ENCODE assay signal across 17 cellular contexts in genomic region chr19:33234736-33235135, GRCh38. TPM values are rescaled to one million over a fixed set of nuclear protein-coding genes. Genes with fewer than 3 reads are reported as not detected.
DNase-seq lines count a peak whose midpoint lies in the region; ATAC-seq, FAIRE-seq and TF ChIP-seq lines count a peak whose summit lies in the region.
"Had no signal": no experiment of that assay in that cellular context is flagged by ENCODE, and none has a peak within 500 bp of the region (broad histone marks: within the 10 kb centered on the region; RNA-seq: fewer than 3 reads in every experiment).

No MANE protein-coding gene starts in this region.

- no peak for ATAC-seq in HCT116
- no peak for ATAC-seq in IMR-90 (ENCODE audit: low read depth)
- no peak for ATAC-seq in GM18520 (IDR thresholded peaks at IDR 0.05; ENCODE audit: unreplicated experiment)

- H2AK5ac ChIP-seq in IMR-90 (ENCODE audit: low read depth, low read length), result no peak overlapping the region
- no peak overlapping the region for H2AK5ac ChIP-seq in H1 (ENCODE audit: low read depth, low read length)
- peak overlapping the region; percentile 46 for H2AK5ac ChIP-seq in neuronal stem cell (ENCODE audit: low read depth, low read length)

- no peaks in the 10 kb centered on the region for H4K20me1 ChIP-seq in HCT116 (ENCODE audit: insufficient read depth)
- no peaks in the 10 kb centered on the region for H4K20me1 ChIP-seq in IMR-90 (ENCODE audit: insufficient read depth, low read length)
- peaks cover 0 to 6% of the 10 kb centered on the region in 2 experiments for H4K20me1 ChIP-seq in H1 (replicated peaks in 1 of 2; ENCODE audit: control insufficient read depth in 1 of 2, insufficient read depth in 2 of 2, low read length in 2 of 2)

- peaks cover 0 to 3% of the 10 kb centered on the region in 2 experiments; a peak in 1 of 4 replicates for H3K4me1 ChIP-seq in HCT116 (ENCODE audit: control insufficient read depth in 1 of 2, insufficient read depth in 2 of 2, low read length in 2 of 2)
- H3K4me1 ChIP-seq in IMR-90 (ENCODE audit: control insufficient read depth, insufficient read depth, low read length), result no peaks in the 10 kb centered on the region
- no peaks in the 10 kb centered on the region; a peak in 1 of 7 replicates for H3K4me1 ChIP-seq in H1 (replicated peaks in 1 of 4; ENCODE audit: control insufficient read depth in 3 of 4, insufficient read depth in 4 of 4, low read length in 3 of 4)
- H3K4me1 ChIP-seq in neuronal stem cell (ENCODE audit: control insufficient read depth in 2 of 2, insufficient read depth in 1 of 2, low read depth in 1 of 2, low read length in 2 of 2), result no peaks in the 10 kb centered on the region
- H3K4me1 ChIP-seq: Peyer's patch had no signal

- H4K8ac ChIP-seq in IMR-90 (ENCODE audit: low read depth in 2 of 2, low read length in 2 of 2) (no peak overlapping the region), H1 (ENCODE audit: extremely low read depth, insufficient read depth, low read length) (0 out of 2 replicates have a peak overlapping the region, but pooled peaks have one; percentile 66), neuronal stem cell (ENCODE audit: low read depth, low read length) (no peak overlapping the region)

- no CpG with 5 or more reads among the region's 9 CpGs for WGBS in IMR-90 (ENCODE audit: extremely low coverage in 2 of 2, insufficient read length in 1 of 2), 2 experiments
- 90% methylated on average over 9 of the region's 9 CpGs; no CpG with 5 or more reads in 1 of the 2 experiments for WGBS in H1 (ENCODE audit: extremely low coverage in 1 of 2, insufficient coverage in 1 of 2, insufficient read length in 1 of 2, insufficient replicate concordance in 2 of 2, low coverage in 1 of 2, low lambda C conversion rate in 2 of 2, missing lambda C conversion rate in 1 of 2), 2 experiments
- no CpG with 5 or more reads among the region's 9 CpGs for WGBS in neuronal stem cell (ENCODE audit: extremely low coverage in 2 of 2, insufficient read length in 2 of 2, insufficient replicate concordance in 1 of 2), 2 donors

- no peaks in the 10 kb centered on the region for H3K9me2 ChIP-seq in HCT116 (ENCODE audit: insufficient read depth)

- in situ Hi-C loops in IMR-90 (cut with MboI; ENCODE audit: low sequenced_read_pairs), result loop anchor here (5.0 to 10.0 kb wide), 2 partner anchors 173 to 530 kb away; no protein-coding TSS in a partner anchor

- H3K14ac ChIP-seq in IMR-90 (replicated peaks; ENCODE audit: low read depth, low read length) (no peak overlapping the region), H1 (ENCODE audit: insufficient read length) (no peak overlapping the region), neuronal stem cell (ENCODE audit: low read length) (no peak overlapping the region)

- no peak for FAIRE-seq in H1 (lab: Jason Lieb, UNC)

- H3K9ac ChIP-seq in HCT116 (ENCODE audit: low read length) (no peak overlapping the region), IMR-90 (ENCODE audit: low read depth, low read length) (no peak overlapping the region), H1 (replicated peaks in 1 of 4; ENCODE audit: extremely low read depth in 1 of 4, low read depth in 3 of 4, low read length in 3 of 4) (no peak overlapping the region), neuronal stem cell (ENCODE audit: low read depth, low read length, poor library complexity) (no peak overlapping the region)
- H3K9ac ChIP-seq: GM23248 had no signal

- H3K4me2 ChIP-seq in HCT116 (ENCODE audit: low read length) (peak overlapping the region; percentile 24; the same call in 1 of the 2 replicates), IMR-90 (ENCODE audit: low read depth, low read length) (no peak overlapping the region), H1 (ENCODE audit: insufficient read depth in 1 of 2, low read depth in 2 of 2, low read length in 2 of 2) (no peak overlapping the region), neuronal stem cell (ENCODE audit: insufficient read depth, low read length, poor library complexity, severe bottlenecking) (no peak overlapping the region)

- H3K56ac ChIP-seq in IMR-90 (ENCODE audit: extremely low read depth, insufficient read depth, low read length) (no peak overlapping the region), H1 (replicated peaks; ENCODE audit: insufficient read length, low read depth, low read length) (no peak overlapping the region)

- H2BK5ac ChIP-seq in IMR-90 (ENCODE audit: low read depth, low read length, poor library complexity, severe bottlenecking), result no peak overlapping the region
- H2BK5ac ChIP-seq in H1 (ENCODE audit: low read depth, low read length), result no peak overlapping the region
- no peak overlapping the region for H2BK5ac ChIP-seq in neuronal stem cell (ENCODE audit: low read length)

- H2AK9ac ChIP-seq in IMR-90 (replicated peaks; ENCODE audit: low read depth, low read length, poor library complexity), result peak overlapping the region; percentile 20

- no peak overlapping the region for H2BK15ac ChIP-seq in IMR-90 (ENCODE audit: low read depth, low read length)
- H2BK15ac ChIP-seq in H1 (ENCODE audit: low read length), result no peak overlapping the region
- H2BK15ac ChIP-seq in neuronal stem cell (ENCODE audit: low read length), result no peak overlapping the region

- H3K4ac ChIP-seq in IMR-90 (ENCODE audit: low read depth, low read length) (no peak overlapping the region), H1 (replicated peaks; ENCODE audit: insufficient read length, low read depth, low read length) (no peak overlapping the region), neuronal stem cell (ENCODE audit: low read length) (no peak overlapping the region)

- POLR2A ChIA-PET in HCT116 (lab: Charles Lee), result no interaction called here
- POLR2A ChIA-PET in IMR-90 (lab: Charles Lee; ENCODE audit: unreplicated experiment), result no interaction called here
- POLR2A ChIA-PET in H1 (lab: Charles Lee; ENCODE audit: partially characterized antibody), result interaction anchor here (1.2 to 3.0 kb wide), 2 partner anchors 67 to 139 kb away, joined by 4 to 13 read pairs; partner anchors contain the start of gene CEBPG

- intact Hi-C loops in HCT116 (cut with micrococcal nuclease), result loop anchor here (1.0 kb wide), 1 partner anchor 173 kb away; no protein-coding TSS in a partner anchor
- intact Hi-C loops in IMR-90 (cut with micrococcal nuclease), result loop anchor here (1.0 to 5.0 kb wide), 4 partner anchors 68 to 537 kb away; partner anchors contain the start of gene CEBPA

- H3K18ac ChIP-seq in IMR-90 (ENCODE audit: low read depth, low read length), result no peak overlapping the region
- no peak overlapping the region for H3K18ac ChIP-seq in H1 (ENCODE audit: extremely low read depth, low read length)
- no peak overlapping the region for H3K18ac ChIP-seq in neuronal stem cell (ENCODE audit: low read length)

- peaks cover 9% of the 10 kb centered on the region for H3K23me2 ChIP-seq in H1 (ENCODE audit: low read depth, low read length)

- TF ChIP-seq EP300 in H1 (IDR thresholded peaks at IDR 0.05; ENCODE audit: borderline replicate concordance in 1 of 2, low read depth in 2 of 2, low read length in 2 of 2), result no peak

- dilution Hi-C loops in IMR-90 (cut with HindIII; ENCODE audit: low sequenced_read_pairs, unreplicated experiment), result no loop called here

- no peak overlapping the region for H2BK20ac ChIP-seq in IMR-90 (ENCODE audit: low read depth, low read length)
- no peak overlapping the region for H2BK20ac ChIP-seq in H1 (ENCODE audit: low read length)

- TF ChIP-seq CTCF in HCT116 (IDR thresholded peaks at IDR 0.05 in 2 of 3, conservative IDR thresholded peaks at IDR 0.05 in 1 of 3; ENCODE audit: borderline replicate concordance in 1 of 3, insufficient read depth in 1 of 3, low read depth in 2 of 3, low read length in 2 of 3), result no peak
- no peak for TF ChIP-seq CTCF in IMR-90 (conservative IDR thresholded peaks at IDR 0.05; ENCODE audit: low read depth, low read length)
- no peak for TF ChIP-seq CTCF in H1 (IDR thresholded peaks at IDR 0.05; ENCODE audit: control extremely low read depth in 1 of 3, insufficient read depth in 1 of 3, low read depth in 1 of 3, low read length in 3 of 3)

- no peak overlapping the region for H2BK120ac ChIP-seq in IMR-90 (ENCODE audit: low read depth, low read length)
- no peak overlapping the region for H2BK120ac ChIP-seq in H1 (replicated peaks; ENCODE audit: low read depth, low read length)
- H2BK120ac ChIP-seq in neuronal stem cell (ENCODE audit: low read depth, low read length), result no peak overlapping the region

- H3K79me1 ChIP-seq in IMR-90 (ENCODE audit: low read depth in 1 of 2, low read length in 2 of 2), result no peaks in the 10 kb centered on the region
- no peaks in the 10 kb centered on the region for H3K79me1 ChIP-seq in H1 (ENCODE audit: low read depth, low read length)
- peaks cover 2% of the 10 kb centered on the region for H3K79me1 ChIP-seq in neuronal stem cell (ENCODE audit: low read depth, low read length)

- H4K91ac ChIP-seq in IMR-90 (ENCODE audit: insufficient read depth, low read depth, low read length), result no peak overlapping the region
- no peak overlapping the region for H4K91ac ChIP-seq in H1 (replicated peaks; ENCODE audit: insufficient read length, low read length)
- no peak overlapping the region for H4K91ac ChIP-seq in neuronal stem cell (ENCODE audit: low read depth, low read length, poor library complexity)

- H3K4me3 ChIP-seq in HCT116 (replicated peaks in 1 of 2; ENCODE audit: low read depth in 1 of 2, low read length in 2 of 2) (no peak overlapping the region), IMR-90 (ENCODE audit: insufficient read depth, low read depth, low read length) (no peak overlapping the region), H1 (ENCODE audit: extremely low read depth in 1 of 4, insufficient read depth in 2 of 4, low read depth in 3 of 4, low read length in 4 of 4) (no peak overlapping the region), neuronal stem cell (ENCODE audit: low read length in 2 of 2) (no peak overlapping the region)
- H3K4me3 ChIP-seq: GM23248, SK-N-MC had no signal

- no peaks in the 10 kb centered on the region for H3K27me3 ChIP-seq in HCT116 (ENCODE audit: insufficient read depth, low read length)
- peaks cover 28% of the 10 kb centered on the region for H3K27me3 ChIP-seq in IMR-90 (ENCODE audit: control insufficient read depth, insufficient read depth, low read length)
- H3K27me3 ChIP-seq in H1 (replicated peaks in 1 of 4; ENCODE audit: control insufficient read depth in 3 of 4, extremely low read depth in 1 of 4, insufficient read depth in 3 of 4, low read length in 3 of 4), result no peaks in the 10 kb centered on the region
- peaks cover 0 to 34% (median 0%) of the 10 kb centered on the region in 3 experiments for H3K27me3 ChIP-seq in neuronal stem cell (ENCODE audit: control insufficient read depth in 3 of 3, insufficient read depth in 3 of 3, low read depth in 1 of 3, low read length in 3 of 3)
- H3K27me3 ChIP-seq: Peyer's patch had no signal

- TF ChIP-seq RAD21 in HCT116 (IDR thresholded peaks at IDR 0.05; ENCODE audit: low read depth) (no peak), IMR-90 (IDR thresholded peaks at IDR 0.05; ENCODE audit: low read length) (no peak), H1 (IDR thresholded peaks at IDR 0.05 in 1 of 2, conservative IDR thresholded peaks at IDR 0.05 in 1 of 2; ENCODE audit: low read depth in 2 of 2, low read length in 2 of 2) (no peak)

- H3K36me3 ChIP-seq in HCT116 (ENCODE audit: control insufficient read depth in 1 of 2, insufficient read depth in 2 of 2, low read length in 2 of 2), result no peaks in the 10 kb centered on the region
- no peaks in the 10 kb centered on the region for H3K36me3 ChIP-seq in IMR-90 (ENCODE audit: control insufficient read depth, insufficient read depth, low read length)
- H3K36me3 ChIP-seq in H1 (ENCODE audit: control insufficient read depth in 2 of 4, insufficient read depth in 4 of 4, low read length in 3 of 4), result no peaks in the 10 kb centered on the region
- no peaks in the 10 kb centered on the region for H3K36me3 ChIP-seq in neuronal stem cell (replicated peaks in 1 of 2; ENCODE audit: control insufficient read depth in 2 of 2, insufficient read depth in 2 of 2, low read length in 2 of 2)
- H3K36me3 ChIP-seq: Peyer's patch had no signal

- no peaks in the 10 kb centered on the region; a peak in 1 of 4 replicates for H3K9me3 ChIP-seq in HCT116 (ENCODE audit: control insufficient read depth in 1 of 2, insufficient read depth in 1 of 2, low read depth in 1 of 2, low read length in 2 of 2)
- H3K9me3 ChIP-seq in IMR-90 (ENCODE audit: control insufficient read depth, insufficient read depth, low read length), result no peaks in the 10 kb centered on the region; the same call in 1 of the 2 replicates
- no peaks in the 10 kb centered on the region for H3K9me3 ChIP-seq in H1 (ENCODE audit: insufficient read depth in 2 of 2, low read depth in 1 of 2, low read length in 1 of 2)
- peaks cover 0 to under 1% of the 10 kb centered on the region in 2 donors for H3K9me3 ChIP-seq in neuronal stem cell (replicated peaks in 1 of 2; ENCODE audit: control insufficient read depth in 2 of 2, insufficient read depth in 1 of 2, low read depth in 1 of 2, low read length in 2 of 2)
- H3K9me3 ChIP-seq: Peyer's patch had no signal

- no peak for DNase-seq in HCT116 (ENCODE audit: low read depth, low spot score)
- DNase-seq in IMR-90, result no peak
- no peak for DNase-seq in H1 (ENCODE audit: low read depth in 1 of 2, low spot score in 2 of 2)
- no peak for DNase-seq in neuronal stem cell (ENCODE audit: low spot score)
- DNase-seq in NCI-H510A treated with DMSO at 0.1 percent for 48 hours (lab: John Stamatoyannopoulos, UW), result no peak
- DNase-seq in kidney tubule cell (ENCODE audit: low spot score), result no peak
- DNase-seq: SIG-M5 had no signal

- TF ChIP-seq POLR2A in HCT116 (IDR thresholded peaks at IDR 0.05; ENCODE audit: borderline replicate concordance, extremely low read depth, insufficient read depth, insufficient read length), result no peak
- no peak for TF ChIP-seq POLR2A in IMR-90 (IDR thresholded peaks at IDR 0.05; ENCODE audit: low read depth, low read length)
- no peak for TF ChIP-seq POLR2A in H1 (IDR thresholded peaks at IDR 0.05; ENCODE audit: control extremely low read depth in 1 of 2, low read depth in 2 of 2, low read length in 2 of 2)

- peaks cover 7% of the 10 kb centered on the region; the same call in 1 of the 2 replicates for H3K9me1 ChIP-seq in IMR-90 (ENCODE audit: insufficient read depth, low read length)

- BruUV-seq in HCT116 (replicated peaks; lab: Mats Ljungman, UMichigan) (no TSS peak), IMR-90 (replicated peaks; lab: Mats Ljungman, UMichigan) (no TSS peak)

- H2AFZ ChIP-seq in HCT116 (ENCODE audit: low read depth, low read length, poor library complexity, severe bottlenecking) (no peak overlapping the region), IMR-90 (replicated peaks; ENCODE audit: low read length, poor library complexity) (peak overlapping the region; percentile 39), H1 (ENCODE audit: low read length) (no peak overlapping the region), neuronal stem cell (ENCODE audit: low read length) (no peak overlapping the region)
- H2AFZ ChIP-seq: GM23248 had no signal

- H3K79me2 ChIP-seq in HCT116 (ENCODE audit: insufficient read depth, low read length) (no peaks in the 10 kb centered on the region), H1 (ENCODE audit: control insufficient read depth in 1 of 2, insufficient read depth in 2 of 2, low read length in 2 of 2) (no peaks in the 10 kb centered on the region)

- CTCF ChIA-PET in HCT116 (lab: Charles Lee) (interaction anchor here (0.9 to 3.1 kb wide), 7 partner anchors 11 to 543 kb away, joined by 3 to 20 read pairs (median 8); no protein-coding TSS in a partner anchor), IMR-90 (lab: Yijun Ruan, JAX) (interaction anchor here (1.0 kb wide), 1 partner anchor 9 kb away, joined by 3 read pairs; the partner anchor contains the start of gene SLC7A10), H1 (lab: Charles Lee; ENCODE audit: partially characterized antibody) (interaction anchor here (0.6 to 15.1 kb wide), 25 partner anchors 9 to 181 kb away, joined by 3 to 426 read pairs (median 5); partner anchors contain the start of gene SLC7A10)

- H3K27ac ChIP-seq in HCT116 (ENCODE audit: low read depth, low read length) (no peak overlapping the region), IMR-90 (ENCODE audit: insufficient read depth, low read length) (no peak overlapping the region), H1 (ENCODE audit: low read depth, low read length) (no peak overlapping the region), neuronal stem cell (replicated peaks; ENCODE audit: low read length) (no peak overlapping the region)
- H3K27ac ChIP-seq: GM23248, HL-60, SK-N-MC had no signal

- RAD21 ChIA-PET in HCT116 (lab: Charles Lee; ENCODE audit: low non-redundant PET in 1 of 2, low total read pairs in 2 of 2, uncharacterized antibody in 2 of 2, unreplicated experiment in 2 of 2), result interaction anchor here (1.0 to 2.5 kb wide), 3 partner anchors 172 to 181 kb away, joined by 4 to 8 read pairs (median 4); no protein-coding TSS in a partner anchor

- no peak overlapping the region for H4K5ac ChIP-seq in IMR-90 (ENCODE audit: low read depth, low read length)
- H4K5ac ChIP-seq in H1 (ENCODE audit: insufficient read length, low read depth, low read length), result no peak overlapping the region

- H2BK12ac ChIP-seq in H1 (ENCODE audit: low read depth, low read length), result no peak overlapping the region; the same call in 1 of the 2 replicates
- H2BK12ac ChIP-seq in neuronal stem cell (ENCODE audit: low read length), result no peak overlapping the region

- H3K23ac ChIP-seq in IMR-90 (ENCODE audit: low read depth, low read length) (no peak overlapping the region), H1 (ENCODE audit: insufficient read length) (no peak overlapping the region), neuronal stem cell (ENCODE audit: low read depth, low read length, poor library complexity) (no peak overlapping the region)

RNA-seq across cellular contexts. Expression of gene SLC7A10, which starts 9.1 kb away (rescaled TPM):
- total RNA-seq in HCT116 (2021; ENCODE audit: unreplicated experiment), result 0.25 TPM
- polyA plus RNA-seq in HCT116 (2012), result 0.22 TPM in 1 of 2 replicates, not detected in the other
- total RNA-seq in IMR-90 (2012; rRNA removed), result not detected in 2 replicates
- polyA plus RNA-seq in IMR-90 (2012; rRNA removed), result not detected in 2 replicates
- polyA plus RNA-seq in IMR-90 (2012; cell fraction: cytosol; rRNA removed), result not detected in 2 replicates
- polyA plus RNA-seq in IMR-90 (2012; cell fraction: nucleus; rRNA removed; ENCODE audit: low replicate concordance), result 0.11 TPM in 1 of 2 replicates, not detected in the other
- 3.2 and 3.7 TPM in 2 replicates for total RNA-seq in H1 (2021; fragmentation: NEBNext Ultra II Directional; extraction: Animal tissue kit (Norgen Biotek cat#: 25700))
- polyA plus RNA-seq in H1 (2011; rRNA removed), result 7.1 and 11.5 TPM in 2 replicates
- 5.3 TPM for polyA plus RNA-seq in H1 (2011; cell fraction: cytosol; rRNA removed)
- polyA plus RNA-seq in H1 (2011; cell fraction: nucleus; rRNA removed), result 17.8 TPM
- polyA plus RNA-seq in H1 (2012, experiment 1 of 2), result 3.7 to 6.3 TPM (median 4.5 TPM) in 4 replicates
- 3.0 TPM for polyA plus RNA-seq in H1 (2012, experiment 2 of 2)
- 4.2 TPM for polyA plus RNA-seq in H1 (2013, experiment 1 of 2)
- 4.0 TPM for polyA plus RNA-seq in H1 (2013, experiment 2 of 2)
- polyA minus RNA-seq in H1 (2011; rRNA and poly(A)+ RNA removed), result 2.2 and 2.9 TPM in 2 replicates
- 3.4 TPM for polyA minus RNA-seq in H1 (2011; cell fraction: cytosol; rRNA and poly(A)+ RNA removed)
- 3.1 TPM for polyA minus RNA-seq in H1 (2011; cell fraction: nucleus; rRNA and poly(A)+ RNA removed)
- polyA plus RNA-seq in neuronal stem cell (2013, experiment 1 of 2), result 1.1 TPM
- 0.97 TPM for polyA plus RNA-seq in neuronal stem cell (2013, experiment 2 of 2)
- total RNA-seq: CD4-positive, alpha-beta memory T cell; Daoy; G401; GM23248; NCI-H460; OCI-LY7; Peyer's patch had no signal
- polyA plus RNA-seq: CD4-positive, alpha-beta memory T cell; GM23248 had no signal

RNA-seq across cellular contexts. Expression of gene LRP3, which starts 40.6 kb away (rescaled TPM):
- total RNA-seq in HCT116 (2021; ENCODE audit: unreplicated experiment), result 29.0 TPM
- polyA plus RNA-seq in HCT116 (2012), result 17.9 and 19.3 TPM in 2 replicates
- total RNA-seq in IMR-90 (2012; rRNA removed), result 8.4 and 8.6 TPM in 2 replicates
- polyA plus RNA-seq in IMR-90 (2012; rRNA removed), result 20.2 and 25.7 TPM in 2 replicates
- polyA plus RNA-seq in IMR-90 (2012; cell fraction: cytosol; rRNA removed), result 7.1 and 20.6 TPM in 2 replicates
- polyA plus RNA-seq in IMR-90 (2012; cell fraction: nucleus; rRNA removed; ENCODE audit: low replicate concordance), result 7.3 and 27.0 TPM in 2 replicates
- total RNA-seq in H1 (2021; fragmentation: NEBNext Ultra II Directional; extraction: Animal tissue kit (Norgen Biotek cat#: 25700)), result 33.7 and 33.9 TPM in 2 replicates
- polyA plus RNA-seq in H1 (2011; rRNA removed), result 30.3 and 40.2 TPM in 2 replicates
- 25.6 TPM for polyA plus RNA-seq in H1 (2011; cell fraction: cytosol; rRNA removed)
- 125 TPM for polyA plus RNA-seq in H1 (2011; cell fraction: nucleus; rRNA removed)
- 20.2 to 35.8 TPM (median 29.2 TPM) in 4 replicates for polyA plus RNA-seq in H1 (2012, experiment 1 of 2)
- 19.0 TPM for polyA plus RNA-seq in H1 (2012, experiment 2 of 2)
- polyA plus RNA-seq in H1 (2013, experiment 1 of 2), result 33.7 TPM
- 38.3 TPM for polyA plus RNA-seq in H1 (2013, experiment 2 of 2)
- polyA minus RNA-seq in H1 (2011; rRNA and poly(A)+ RNA removed), result 9.8 and 12.1 TPM in 2 replicates
- polyA minus RNA-seq in H1 (2011; cell fraction: cytosol; rRNA and poly(A)+ RNA removed), result 23.4 TPM
- polyA minus RNA-seq in H1 (2011; cell fraction: nucleus; rRNA and poly(A)+ RNA removed), result 23.0 TPM
- polyA plus RNA-seq in neuronal stem cell (2013, experiment 1 of 2), result 42.5 TPM
- 38.5 TPM for polyA plus RNA-seq in neuronal stem cell (2013, experiment 2 of 2)
- total RNA-seq: OCI-LY7 had no signal
- polyA plus RNA-seq: CD4-positive, alpha-beta memory T cell had no signal
